ENCODE assay signal across 16 cellular contexts in the genomic region with DNA sequence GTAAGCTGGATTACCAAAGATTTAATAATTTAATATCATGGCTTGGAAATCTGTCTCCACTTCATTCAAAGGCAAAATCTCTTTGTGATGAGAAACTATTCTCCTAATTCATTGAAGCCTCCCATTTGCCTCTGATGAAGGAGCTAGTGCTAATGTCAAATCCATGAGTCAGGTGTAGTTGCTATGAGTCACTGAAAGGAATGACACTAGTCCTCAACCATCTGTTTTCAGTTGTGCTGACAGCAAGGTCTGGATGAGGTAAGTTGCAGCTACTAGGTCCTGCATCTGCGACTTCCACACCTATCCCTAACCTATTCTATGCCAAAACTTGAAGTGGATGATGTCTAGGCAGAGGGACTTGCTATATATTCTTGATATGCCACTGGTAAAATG.
DNase-seq lines count a peak whose midpoint lies in the region; ATAC-seq, FAIRE-seq and TF ChIP-seq lines count a peak whose summit lies in the region.
"Had no signal": no experiment of that assay in that cellular context is flagged by ENCODE, and none has a peak within 500 bp of the region (broad histone marks: within the 10 kb centered on the region; RNA-seq: fewer than 3 reads in every experiment).

No MANE protein-coding gene starts in this region.

- H3K4me1 Mint-ChIP-seq in astrocyte (ENCODE audit: low read depth, unreplicated experiment) = peaks cover 34% of the 10 kb centered on the region

- H3K9me3 Mint-ChIP-seq in astrocyte (ENCODE audit: unreplicated experiment) = no peaks in the 10 kb centered on the region
- H3K9me3 Mint-ChIP-seq: activated naive CD4-positive, alpha-beta T cell treated with anti-CD3 and anti-CD28 coated beads for 36 hours; dendritic cell treated with granulocyte-macrophage colony-stimulating factor and Interleukin-4, amounts not matched to agents 40 ng/mL and 50 ng/mL, for 4 days had no signal

- no peak overlapping the region for H3K4me3 Mint-ChIP-seq in astrocyte (ENCODE audit: unreplicated experiment)
- H3K4me3 Mint-ChIP-seq: activated naive CD4-positive, alpha-beta T cell treated with anti-CD3 and anti-CD28 coated beads for 36 hours; dendritic cell treated with granulocyte-macrophage colony-stimulating factor and Interleukin-4, amounts not matched to agents 40 ng/mL and 50 ng/mL, for 4 days had no signal

- H3K79me2 ChIP-seq in astrocyte (ENCODE audit: insufficient read depth, low read length) = no peaks in the 10 kb centered on the region

- no peak for ATAC-seq in GM18511 (IDR thresholded peaks at IDR 0.05; ENCODE audit: unreplicated experiment)
- ATAC-seq: heart right ventricle had no signal

- DNase-seq in AG08395 (ENCODE audit: low spot score) (peak; percentile 30), HTR-8/SVneo (ENCODE audit: insufficient read length, low spot score) (no peak), astrocyte (ENCODE audit: low read depth) (peak; percentile 86), kidney epithelial cell (ENCODE audit: low read depth) (peak; percentile 90), SKM-1 treated with dmso at 0.1 percent for 144 hours (lab: John Stamatoyannopoulos, UW; ENCODE audit: unreplicated experiment) (no peak), HPDE6-E6E7 (ENCODE audit: extremely low spot score) (no peak), right atrium auricular region (ENCODE audit: low spot score) (no peak)
- DNase-seq: activated CD4-positive, alpha-beta T cell treated with anti-CD3 and anti-CD28 coated beads, Interleukin-2, amount 50 U/mL, for 4 hours; activated naive CD4-positive, alpha-beta T cell treated with anti-CD3 and anti-CD28 coated beads for 36 hours; heart right ventricle; MV-4-11; NCI-H526; right lobe of liver had no signal

- no peak overlapping the region for H2AFZ ChIP-seq in astrocyte (ENCODE audit: low read depth, low read length)

- no peaks in the 10 kb centered on the region for H4K20me1 ChIP-seq in astrocyte (ENCODE audit: insufficient read depth, low read length)

- peak overlapping the region; percentile 20 for H3K27ac Mint-ChIP-seq in astrocyte (ENCODE audit: unreplicated experiment)
- H3K27ac Mint-ChIP-seq: activated naive CD4-positive, alpha-beta T cell treated with anti-CD3 and anti-CD28 coated beads for 36 hours; dendritic cell treated with granulocyte-macrophage colony-stimulating factor and Interleukin-4, amounts not matched to agents 40 ng/mL and 50 ng/mL, for 4 days had no signal

- H3K4me3 ChIP-seq in astrocyte (ENCODE audit: insufficient read depth, low read depth, low read length) (no peak overlapping the region), kidney epithelial cell (ENCODE audit: low read depth, low read length) (no peak overlapping the region), right atrium auricular region (no peak overlapping the region)
- H3K4me3 ChIP-seq: heart right ventricle, right lobe of liver had no signal

- H3K27ac ChIP-seq in astrocyte (ENCODE audit: low read depth, low read length) (peak overlapping the region; percentile 59), right atrium auricular region (no peak overlapping the region)
- H3K27ac ChIP-seq: C4-2B, heart right ventricle, right lobe of liver had no signal

- no peaks in the 10 kb centered on the region for H3K36me3 Mint-ChIP-seq in astrocyte (ENCODE audit: low read depth, unreplicated experiment)

- H3K27me3 ChIP-seq in astrocyte (ENCODE audit: insufficient read depth, low read length) (no peaks in the 10 kb centered on the region), kidney epithelial cell (ENCODE audit: control insufficient read depth, insufficient read depth, low read length) (no peaks in the 10 kb centered on the region), right atrium auricular region (no peaks in the 10 kb centered on the region)
- H3K27me3 ChIP-seq: right lobe of liver had no signal

- H3K4me2 ChIP-seq in astrocyte (ENCODE audit: low read length) = peak overlapping the region; percentile 56

- H3K4me1 ChIP-seq in astrocyte (ENCODE audit: insufficient read depth, low read length) (peaks cover 23% of the 10 kb centered on the region), right atrium auricular region (no peaks in the 10 kb centered on the region)
- H3K4me1 ChIP-seq: heart right ventricle, right lobe of liver had no signal

- H3K36me3 ChIP-seq in astrocyte (ENCODE audit: insufficient read depth, low read length) = no peaks in the 10 kb centered on the region
- H3K36me3 ChIP-seq in kidney epithelial cell (ENCODE audit: control insufficient read depth, insufficient read depth, low read length) = no peaks in the 10 kb centered on the region
- H3K36me3 ChIP-seq in right atrium auricular region = no peaks in the 10 kb centered on the region
- H3K36me3 ChIP-seq: heart right ventricle, right lobe of liver had no signal

- FAIRE-seq in HTR-8/SVneo (lab: Jason Lieb, UNC) (peak; percentile 23), astrocyte (lab: Jason Lieb, UNC) (peak; percentile 72)

- H3K9ac ChIP-seq in astrocyte (ENCODE audit: low read length) = no peak overlapping the region

- H3K9me3 ChIP-seq in astrocyte (ENCODE audit: insufficient read depth, low read depth, low read length) = no peaks in the 10 kb centered on the region
- H3K9me3 ChIP-seq in right atrium auricular region = no peaks in the 10 kb centered on the region
- H3K9me3 ChIP-seq: heart right ventricle, right lobe of liver had no signal

- TF ChIP-seq CTCF in astrocyte (IDR thresholded peaks at IDR 0.05; ENCODE audit: insufficient read depth, low read depth, low read length) = no peak
- no peak for TF ChIP-seq CTCF in kidney epithelial cell (IDR thresholded peaks at IDR 0.05; ENCODE audit: insufficient read depth, low read length, poor library complexity, severe bottlenecking)
- no peak for TF ChIP-seq CTCF in right atrium auricular region (IDR thresholded peaks at IDR 0.05)

- H3K27me3 Mint-ChIP-seq in astrocyte (ENCODE audit: low read depth, unreplicated experiment) = no peaks in the 10 kb centered on the region

Comparison
In these comparisons a context has a peak if more than half of its experiments do, and no peak if none do; other contexts are left out.
1. DNase-seq: peak in AG08395 (single experiment), astrocyte (single experiment) and kidney epithelial cell (single experiment); none in HTR-8/SVneo (single experiment), SKM-1 treated with dmso at 0.1 percent for 144 hours (single experiment), HPDE6-E6E7 (single experiment) and right atrium auricular region (single experiment).